10 cellular contexts compared by ENCODE assay signal in genomic region chr17:60652484-60653247, GRCh38. TPM values are rescaled to one million over a fixed set of nuclear protein-coding genes. Genes with fewer than 3 reads are reported as not detected.
DNase-seq lines count a peak whose midpoint lies in the region; ATAC-seq, FAIRE-seq and TF ChIP-seq lines count a peak whose summit lies in the region.
"Had no signal": no experiment of that assay in that cellular context is flagged by ENCODE, and none has a peak within 500 bp of the region (broad histone marks: within the 10 kb centered on the region; RNA-seq: fewer than 3 reads in every experiment).

No MANE protein-coding gene starts in this region.

- no peak for FAIRE-seq in D721Med (lab: Jason Lieb, UNC)

- peak; percentile 38 to 67 for ATAC-seq in activated naive CD4-positive, alpha-beta T cell treated with anti-CD3 and anti-CD28 coated beads, Interleukin-2, amount 50 U/mL, for 72 hours
- peak; percentile 96 for ATAC-seq in HG02798 (IDR thresholded peaks at IDR 0.05; ENCODE audit: poor library complexity, unreplicated experiment)
- ATAC-seq in upper lobe of right lung = peak; percentile 43
- ATAC-seq in heart right ventricle = no peak

- no peak overlapping the region for H3K27ac ChIP-seq in upper lobe of right lung
- no peak overlapping the region for H3K27ac ChIP-seq in heart right ventricle

- H3K27ac Mint-ChIP-seq in activated naive CD4-positive, alpha-beta T cell treated with anti-CD3 and anti-CD28 coated beads, Interleukin-2, amount 50 U/mL, for 72 hours = no peak overlapping the region
- no peak overlapping the region for H3K27ac Mint-ChIP-seq in activated naive CD4-positive, alpha-beta T cell treated with anti-CD3 and anti-CD28 coated beads for 36 hours

- no peaks in the 10 kb centered on the region for H3K9me3 Mint-ChIP-seq in activated naive CD4-positive, alpha-beta T cell treated with anti-CD3 and anti-CD28 coated beads, Interleukin-2, amount 50 U/mL, for 72 hours
- H3K9me3 Mint-ChIP-seq in activated naive CD4-positive, alpha-beta T cell treated with anti-CD3 and anti-CD28 coated beads for 36 hours = no peaks in the 10 kb centered on the region

- no peak for DNase-seq in activated naive CD4-positive, alpha-beta T cell treated with anti-CD3 and anti-CD28 coated beads, Interleukin-2, amount 50 U/mL, for 72 hours (ENCODE audit: low spot score in 2 of 2)
- DNase-seq in activated naive CD4-positive, alpha-beta T cell treated with anti-CD3 and anti-CD28 coated beads for 36 hours = no peak
- DNase-seq in Kasumi-1 (lab: John Stamatoyannopoulos, UW) (peak; percentile 66 to 90), upper lobe of right lung (no peak), heart right ventricle (no peak), D721Med (ENCODE audit: insufficient read length, low spot score) (no peak), amniotic stem cell (lab: John Stamatoyannopoulos, UW) (no peak)
- DNase-seq: midbrain, NCI-H2029 had no signal

- H3K36me3 ChIP-seq in upper lobe of right lung (peaks cover 48% of the 10 kb centered on the region), heart right ventricle (peaks cover 0 to 77% (median 21%) of the 10 kb centered on the region in 9 donors)

- CTCF ChIA-PET in activated naive CD4-positive, alpha-beta T cell treated with anti-CD3 and anti-CD28 coated beads for 36 hours (lab: Charles Lee) = interaction anchor here (1.6 kb wide), 1 partner anchor 14 kb away, joined by 6 read pairs; no protein-coding TSS in a partner anchor

- TF ChIP-seq CTCF in upper lobe of right lung (IDR thresholded peaks at IDR 0.05) (no peak), heart right ventricle (IDR thresholded peaks at IDR 0.05) (no peak), D721Med (IDR thresholded peaks at IDR 0.05; ENCODE audit: insufficient read depth, missing control alignments) (no peak)

- H3K27me3 ChIP-seq in upper lobe of right lung = no peaks in the 10 kb centered on the region
- H3K27me3 ChIP-seq in heart right ventricle = no peaks in the 10 kb centered on the region

- no peaks in the 10 kb centered on the region for H3K9me3 ChIP-seq in upper lobe of right lung
- no peaks in the 10 kb centered on the region for H3K9me3 ChIP-seq in heart right ventricle

- 81 to 96% methylated on average over 2 of the region's 2 CpGs for WGBS in heart right ventricle, 2 donors

- no peaks in the 10 kb centered on the region for H3K27me3 Mint-ChIP-seq in activated naive CD4-positive, alpha-beta T cell treated with anti-CD3 and anti-CD28 coated beads for 36 hours (ENCODE audit: low read depth)

- H3K4me3 Mint-ChIP-seq in activated naive CD4-positive, alpha-beta T cell treated with anti-CD3 and anti-CD28 coated beads for 36 hours = no peak overlapping the region

- H3K36me3 Mint-ChIP-seq in activated naive CD4-positive, alpha-beta T cell treated with anti-CD3 and anti-CD28 coated beads, Interleukin-2, amount 50 U/mL, for 72 hours = peaks cover 8 to 15% of the 10 kb centered on the region in 2 donors
- peaks cover 30% of the 10 kb centered on the region for H3K36me3 Mint-ChIP-seq in activated naive CD4-positive, alpha-beta T cell treated with anti-CD3 and anti-CD28 coated beads for 36 hours (ENCODE audit: low read depth)

- H3K4me1 ChIP-seq in upper lobe of right lung (no peaks in the 10 kb centered on the region), heart right ventricle (peaks cover 0 to 11% (median 0%) of the 10 kb centered on the region in 9 donors)

- intact Hi-C loops in activated naive CD4-positive, alpha-beta T cell treated with anti-CD3 and anti-CD28 coated beads for 36 hours (cut with micrococcal nuclease) = no loop called here
- intact Hi-C loops in upper lobe of right lung (cut with DNase I) = no loop called here
- intact Hi-C loops in heart right ventricle (cut with DNase I) = no loop called here

- H3K4me1 Mint-ChIP-seq in activated naive CD4-positive, alpha-beta T cell treated with anti-CD3 and anti-CD28 coated beads for 36 hours (ENCODE audit: low read depth) = peaks cover 27% of the 10 kb centered on the region

- H3K4me3 ChIP-seq in upper lobe of right lung (no peak overlapping the region), heart right ventricle (no peak overlapping the region)

RNA-seq across cellular contexts. Expression of gene BCAS3, which starts 25.0 kb away (rescaled TPM):
- 10 to 100 TPM; 10.5 to 24.4 TPM for total RNA-seq in activated naive CD4-positive, alpha-beta T cell treated with anti-CD3 and anti-CD28 coated beads, Interleukin-2, amount 50 U/mL, for 72 hours
- 1 to 10 TPM; 7.2 to 7.5 TPM for total RNA-seq in activated naive CD4-positive, alpha-beta T cell treated with anti-CD3 and anti-CD28 coated beads for 36 hours
- total RNA-seq in upper lobe of right lung (23.5 TPM), heart right ventricle (10 to 100 TPM; 14.1 to 21.8 (median 17.8) TPM)
- polyA plus RNA-seq in heart right ventricle = 1 to 10 TPM; 6.1 TPM

RNA-seq across cellular contexts. Expression of gene PPM1D, which starts 52.7 kb away (rescaled TPM):
- total RNA-seq in activated naive CD4-positive, alpha-beta T cell treated with anti-CD3 and anti-CD28 coated beads, Interleukin-2, amount 50 U/mL, for 72 hours = 10 to 100 TPM; 10.7 to 24.6 TPM
- total RNA-seq in activated naive CD4-positive, alpha-beta T cell treated with anti-CD3 and anti-CD28 coated beads for 36 hours = 10 to 100 TPM; 11.8 to 13.1 TPM
- 22.3 TPM for total RNA-seq in upper lobe of right lung
- total RNA-seq in heart right ventricle = 10 to 100 TPM in 2 of 10 donors, 1 to 10 TPM in 8; 4.5 to 10.6 (median 7.8) TPM
- polyA plus RNA-seq in heart right ventricle = 1 to 10 TPM; 3.1 to 4.0 TPM

Comparison
In these comparisons a context has a peak if more than half of its experiments do, and no peak if none do; other contexts are left out.
1. ATAC-seq: peak in activated naive CD4-positive, alpha-beta T cell treated with anti-CD3 and anti-CD28 coated beads, Interleukin-2, amount 50 U/mL, for 72 hours (2 of 2), HG02798 (single experiment) and upper lobe of right lung (single experiment); none in heart right ventricle (0 of 8).
2. DNase-seq: peak in Kasumi-1 (2 of 2); none in activated naive CD4-positive, alpha-beta T cell treated with anti-CD3 and anti-CD28 coated beads, Interleukin-2, amount 50 U/mL, for 72 hours (0 of 2), activated naive CD4-positive, alpha-beta T cell treated with anti-CD3 and anti-CD28 coated beads for 36 hours (single experiment), upper lobe of right lung (single experiment), heart right ventricle (0 of 2), D721Med (single experiment) and amniotic stem cell (single experiment).